In genomic region chr13:48402325-48402962, GRCh38 we compare ENCODE assay signal across 11 cellular contexts. TPM values are rescaled to one million over a fixed set of nuclear protein-coding genes. Genes with fewer than 3 reads are reported as not detected.
DNase-seq lines count a peak whose midpoint lies in the region; ATAC-seq, FAIRE-seq and TF ChIP-seq lines count a peak whose summit lies in the region.
"Had no signal": no experiment of that assay in that cellular context is flagged by ENCODE, and none has a peak within 500 bp of the region (broad histone marks: within the 10 kb centered on the region; RNA-seq: fewer than 3 reads in every experiment).

No MANE protein-coding gene starts in this region.

- no peaks in the 10 kb centered on the region for H3K27me3 ChIP-seq in OCI-LY3 (ENCODE audit: low read depth, low read length)
- no peaks in the 10 kb centered on the region for H3K27me3 ChIP-seq in endothelial cell of umbilical vein (ENCODE audit: control insufficient read depth in 2 of 2, insufficient read depth in 2 of 2, low read length in 2 of 2)

- POLR2A ChIA-PET in endothelial cell of umbilical vein (lab: Charles Lee), result no interaction called here

- TF ChIP-seq CTCF in OCI-LY3 (IDR thresholded peaks at IDR 0.05; ENCODE audit: low read depth, low read length) (no peak), endothelial cell of umbilical vein (IDR thresholded peaks at IDR 0.05; ENCODE audit: extremely low read depth in 1 of 2, insufficient read depth in 1 of 2, low read depth in 1 of 2, low read length in 2 of 2) (no peak)

- H3K9me3 ChIP-seq in OCI-LY3 (ENCODE audit: insufficient read depth, low read length) (no peaks in the 10 kb centered on the region), endothelial cell of umbilical vein (replicated peaks; ENCODE audit: control insufficient read depth, insufficient read depth, low read length) (no peaks in the 10 kb centered on the region)
- H3K9me3 ChIP-seq: A549 had no signal

- H3K4me1 ChIP-seq in OCI-LY3 (ENCODE audit: low read length) (peaks cover 50% of the 10 kb centered on the region), endothelial cell of umbilical vein (ENCODE audit: control insufficient read depth, extremely low read depth, insufficient read depth, low read length) (peaks cover 44% of the 10 kb centered on the region)

- BruUV-seq in endothelial cell of umbilical vein (replicated peaks; lab: Mats Ljungman, UMichigan), result no TSS peak

- H4K20me1 ChIP-seq in OCI-LY3 (ENCODE audit: insufficient read depth, low read length) (no peaks in the 10 kb centered on the region), endothelial cell of umbilical vein (replicated peaks; ENCODE audit: control insufficient read depth, extremely low read depth, insufficient read depth, low read length) (no peaks in the 10 kb centered on the region)

- H3K27me3 Mint-ChIP-seq in stimulated activated naive CD8-positive, alpha-beta T cell treated with anti-CD3 and anti-CD28 coated beads, Interleukin-15, Interleukin-2, amounts not matched to agents 100 ng/mL and 50 ng/mL, for 24 hours, result no peaks in the 10 kb centered on the region
- H3K27me3 Mint-ChIP-seq: activated B cell treated with CpG ODN at 0.5 μM for 24 hours had no signal

- H3K9ac ChIP-seq in OCI-LY3 (ENCODE audit: low read length) (peak overlapping the region; percentile 24; the same call in 1 of the 2 replicates), endothelial cell of umbilical vein (replicated peaks; ENCODE audit: extremely low read depth, insufficient read depth, low read length) (peak overlapping the region; percentile 64)

- H3K27ac Mint-ChIP-seq in stimulated activated naive CD8-positive, alpha-beta T cell treated with anti-CD3 and anti-CD28 coated beads, Interleukin-15, Interleukin-2, amounts not matched to agents 100 ng/mL and 50 ng/mL, for 24 hours, result peak overlapping the region; percentile 76
- H3K27ac Mint-ChIP-seq: activated B cell treated with CpG ODN at 0.5 μM for 24 hours had no signal

- CTCF ChIA-PET in endothelial cell of umbilical vein (lab: Charles Lee), result interaction anchor here (1.0 to 4.3 kb wide), 5 partner anchors 10 to 178 kb away, joined by 3 to 74 read pairs (median 4); partner anchors contain the start of genes LPAR6 and RCBTB2

- H3K36me3 ChIP-seq in OCI-LY3 (replicated peaks; ENCODE audit: low read depth, low read length) (peaks cover 3% of the 10 kb centered on the region), endothelial cell of umbilical vein (ENCODE audit: control insufficient read depth in 2 of 2, extremely low read depth in 1 of 2, insufficient read depth in 2 of 2, low read length in 2 of 2) (no peaks in the 10 kb centered on the region)

- peaks cover 54% of the 10 kb centered on the region for H3K4me1 Mint-ChIP-seq in stimulated activated naive CD8-positive, alpha-beta T cell treated with anti-CD3 and anti-CD28 coated beads, Interleukin-15, Interleukin-2, amounts not matched to agents 100 ng/mL and 50 ng/mL, for 24 hours (ENCODE audit: low read depth)

- H3K4me3 ChIP-seq in OCI-LY3 (ENCODE audit: low read length) (peak overlapping the region; percentile 31), endothelial cell of umbilical vein (replicated peaks in 1 of 3; ENCODE audit: insufficient read depth in 1 of 3, low read depth in 1 of 3, low read length in 3 of 3) (no peak overlapping the region)
- H3K4me3 ChIP-seq: A549 had no signal

- intact Hi-C loops in endothelial cell of umbilical vein (cut with micrococcal nuclease) (no loop called here), left colon (cut with DNase I, micrococcal nuclease) (loop anchor here in 1 of 2 donors (10.0 kb wide), 1 partner anchor 162 kb away; no protein-coding TSS in a partner anchor)

- H3K36me3 Mint-ChIP-seq in stimulated activated naive CD8-positive, alpha-beta T cell treated with anti-CD3 and anti-CD28 coated beads, Interleukin-15, Interleukin-2, amounts not matched to agents 100 ng/mL and 50 ng/mL, for 24 hours (ENCODE audit: low read depth), result peaks cover 4% of the 10 kb centered on the region

- peak overlapping the region; percentile 21 for H3K4me3 Mint-ChIP-seq in stimulated activated naive CD8-positive, alpha-beta T cell treated with anti-CD3 and anti-CD28 coated beads, Interleukin-15, Interleukin-2, amounts not matched to agents 100 ng/mL and 50 ng/mL, for 24 hours
- H3K4me3 Mint-ChIP-seq: activated B cell treated with CpG ODN at 0.5 μM for 24 hours had no signal

- no peak overlapping the region for H2AFZ ChIP-seq in OCI-LY3 (ENCODE audit: low read depth, low read length)
- no peak overlapping the region for H2AFZ ChIP-seq in endothelial cell of umbilical vein (ENCODE audit: low read depth, low read length)

- ATAC-seq in GM18861 (IDR thresholded peaks at IDR 0.05; ENCODE audit: unreplicated experiment), result no peak
- ATAC-seq in left colon, result no peak
- ATAC-seq: A549 had no signal

- dilution Hi-C loops in endothelial cell of umbilical vein (cut with MboI; ENCODE audit: extremely low pct_ligation_motif_present, low sequenced_read_pairs), result no loop called here

- H3K9me3 Mint-ChIP-seq in stimulated activated naive CD8-positive, alpha-beta T cell treated with anti-CD3 and anti-CD28 coated beads, Interleukin-15, Interleukin-2, amounts not matched to agents 100 ng/mL and 50 ng/mL, for 24 hours, result no peaks in the 10 kb centered on the region
- H3K9me3 Mint-ChIP-seq: activated B cell treated with CpG ODN at 0.5 μM for 24 hours had no signal

- H3K27ac ChIP-seq in OCI-LY3 (ENCODE audit: low read length) (peak overlapping the region; percentile 66), endothelial cell of umbilical vein (ENCODE audit: insufficient read depth, low read depth, low read length) (no peak overlapping the region)
- H3K27ac ChIP-seq: A549 had no signal

- peak; percentile 16 for DNase-seq in activated CD4-positive, alpha-beta T cell treated with anti-CD3 and anti-CD28 coated beads for 48 hours
- DNase-seq in activated CD4-positive, alpha-beta T cell treated with anti-CD3 and anti-CD28 coated beads for 1 hour, result no peak
- DNase-seq in endothelial cell of umbilical vein (ENCODE audit: low read depth, low spot score) (no peak), COLO829 (ENCODE audit: low spot score) (no peak), left colon (no peak)
- DNase-seq: activated B cell treated with CpG ODN at 0.5 μM for 24 hours, NCI-H1092 had no signal

- H3K4me2 ChIP-seq in OCI-LY3 (ENCODE audit: low read length) (peak overlapping the region; percentile 44), endothelial cell of umbilical vein (ENCODE audit: insufficient read depth, low read length) (peak overlapping the region; percentile 86)
- H3K4me2 ChIP-seq: A549 had no signal

- H3K79me2 ChIP-seq in OCI-LY3 (ENCODE audit: low read length), result no peaks in the 10 kb centered on the region
- peaks cover 2% of the 10 kb centered on the region for H3K79me2 ChIP-seq in endothelial cell of umbilical vein (ENCODE audit: control insufficient read depth, insufficient read depth, low read length)

- no peak for FAIRE-seq in endothelial cell of umbilical vein (lab: Jason Lieb, UNC)
- FAIRE-seq: A549 had no signal

- H3K9me1 ChIP-seq in endothelial cell of umbilical vein (replicated peaks; ENCODE audit: control insufficient read depth, extremely low read depth, insufficient read depth, low read length), result no peaks in the 10 kb centered on the region

- TF ChIP-seq POLR2A in endothelial cell of umbilical vein (IDR thresholded peaks at IDR 0.05; ENCODE audit: low read depth, low read length), result no peak

TF ChIP-seq in endothelial cell of umbilical vein, 7 proteins besides CTCF, POLR2A, EP300 and RAD21:
- no peak for TF ChIP-seq FOS (IDR thresholded peaks at IDR 0.05; ENCODE audit: borderline replicate concordance, insufficient read depth, low read length)
- TF ChIP-seq EZH2 (IDR thresholded peaks at IDR 0.05; ENCODE audit: borderline replicate concordance, low read depth, low read length, severe bottlenecking), result no peak
- no peak for TF ChIP-seq MYC (IDR thresholded peaks at IDR 0.05; ENCODE audit: low read depth, low read length)
- no peak for TF ChIP-seq MAX (IDR thresholded peaks at IDR 0.05; ENCODE audit: insufficient read depth, insufficient read length)
- no peak for TF ChIP-seq GATA2 (IDR thresholded peaks at IDR 0.05; ENCODE audit: insufficient read depth, insufficient read length, low read depth, low read length)
- no peak for TF ChIP-seq POLR2AphosphoS5 (IDR thresholded peaks at IDR 0.05; ENCODE audit: insufficient read depth, low read depth, low read length)
- no peak for TF ChIP-seq JUN (IDR thresholded peaks at IDR 0.05; ENCODE audit: borderline replicate concordance, insufficient read depth, insufficient read length, low read depth)

RNA-seq across cellular contexts. Expression of gene LPAR6, which starts 10.5 kb away (rescaled TPM):
- total RNA-seq in endothelial cell of umbilical vein (22.3 and 22.9 TPM in 2 replicates), left colon (10 to 100 TPM in 1 of 2 donors, 1 to 10 TPM in 1; 7.6 to 16.4 TPM)
- 12.0 and 14.5 TPM in 2 replicates for polyA plus RNA-seq in endothelial cell of umbilical vein
- polyA plus RNA-seq in endothelial cell of umbilical vein (2011; cell fraction: cytosol; rRNA removed), result 14.7 and 16.3 TPM in 2 replicates
- 19.0 and 26.0 TPM in 2 replicates for polyA plus RNA-seq in endothelial cell of umbilical vein (2011; cell fraction: nucleus; rRNA removed)
- 16.4 and 17.9 TPM in 2 replicates for polyA plus RNA-seq in endothelial cell of umbilical vein (2012)
- polyA minus RNA-seq in endothelial cell of umbilical vein, result 16.7 and 17.5 TPM in 2 replicates
- not detected for polyA minus RNA-seq in endothelial cell of umbilical vein (2011; cell fraction: cytosol; rRNA and poly(A)+ RNA removed)
- 20.0 and 23.5 TPM in 2 replicates for polyA minus RNA-seq in endothelial cell of umbilical vein (2011; cell fraction: nucleus; rRNA and poly(A)+ RNA removed)
- total RNA-seq: activated B cell treated with CpG ODN at 0.5 μM for 24 hours had no signal
